Comparison of ENCODE assay signal across 1 cellular context in the genomic region with DNA sequence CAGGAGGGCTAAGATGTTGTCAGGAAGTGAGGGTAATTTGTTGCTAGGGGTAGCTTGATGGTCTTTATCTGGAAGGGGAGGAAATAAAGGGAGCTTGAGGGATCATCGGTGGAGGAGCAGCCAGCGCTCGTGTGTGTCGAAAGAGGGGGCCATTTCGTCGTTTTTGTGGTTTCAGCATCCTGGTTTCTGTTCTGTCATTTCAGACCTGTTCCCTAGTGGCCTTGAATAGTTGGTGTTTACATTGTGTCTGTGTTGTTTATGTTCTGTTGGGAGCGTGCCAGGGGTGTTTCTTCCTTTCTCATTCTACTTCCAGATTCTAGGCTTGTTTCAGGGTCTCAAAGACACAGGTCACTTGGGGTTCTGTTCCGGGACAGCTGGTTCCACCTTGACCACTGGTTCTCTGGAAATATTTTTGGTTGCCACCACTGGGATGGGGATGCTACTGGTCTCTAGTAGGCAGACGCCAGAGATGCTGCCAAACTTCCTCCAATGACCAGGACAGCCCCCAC.
A peak's percentile ranks its signal among the peaks of the same experiment; 100 is the strongest.
TF ChIP-seq lines count a peak whose summit lies in the region.

No MANE protein-coding gene starts in this region.

TF ChIP-seq in HepG2, 621 proteins besides CTCF, POLR2A, EP300 and RAD21 (continued from another document and continues in another):
- TF ChIP-seq, protein P1, sequence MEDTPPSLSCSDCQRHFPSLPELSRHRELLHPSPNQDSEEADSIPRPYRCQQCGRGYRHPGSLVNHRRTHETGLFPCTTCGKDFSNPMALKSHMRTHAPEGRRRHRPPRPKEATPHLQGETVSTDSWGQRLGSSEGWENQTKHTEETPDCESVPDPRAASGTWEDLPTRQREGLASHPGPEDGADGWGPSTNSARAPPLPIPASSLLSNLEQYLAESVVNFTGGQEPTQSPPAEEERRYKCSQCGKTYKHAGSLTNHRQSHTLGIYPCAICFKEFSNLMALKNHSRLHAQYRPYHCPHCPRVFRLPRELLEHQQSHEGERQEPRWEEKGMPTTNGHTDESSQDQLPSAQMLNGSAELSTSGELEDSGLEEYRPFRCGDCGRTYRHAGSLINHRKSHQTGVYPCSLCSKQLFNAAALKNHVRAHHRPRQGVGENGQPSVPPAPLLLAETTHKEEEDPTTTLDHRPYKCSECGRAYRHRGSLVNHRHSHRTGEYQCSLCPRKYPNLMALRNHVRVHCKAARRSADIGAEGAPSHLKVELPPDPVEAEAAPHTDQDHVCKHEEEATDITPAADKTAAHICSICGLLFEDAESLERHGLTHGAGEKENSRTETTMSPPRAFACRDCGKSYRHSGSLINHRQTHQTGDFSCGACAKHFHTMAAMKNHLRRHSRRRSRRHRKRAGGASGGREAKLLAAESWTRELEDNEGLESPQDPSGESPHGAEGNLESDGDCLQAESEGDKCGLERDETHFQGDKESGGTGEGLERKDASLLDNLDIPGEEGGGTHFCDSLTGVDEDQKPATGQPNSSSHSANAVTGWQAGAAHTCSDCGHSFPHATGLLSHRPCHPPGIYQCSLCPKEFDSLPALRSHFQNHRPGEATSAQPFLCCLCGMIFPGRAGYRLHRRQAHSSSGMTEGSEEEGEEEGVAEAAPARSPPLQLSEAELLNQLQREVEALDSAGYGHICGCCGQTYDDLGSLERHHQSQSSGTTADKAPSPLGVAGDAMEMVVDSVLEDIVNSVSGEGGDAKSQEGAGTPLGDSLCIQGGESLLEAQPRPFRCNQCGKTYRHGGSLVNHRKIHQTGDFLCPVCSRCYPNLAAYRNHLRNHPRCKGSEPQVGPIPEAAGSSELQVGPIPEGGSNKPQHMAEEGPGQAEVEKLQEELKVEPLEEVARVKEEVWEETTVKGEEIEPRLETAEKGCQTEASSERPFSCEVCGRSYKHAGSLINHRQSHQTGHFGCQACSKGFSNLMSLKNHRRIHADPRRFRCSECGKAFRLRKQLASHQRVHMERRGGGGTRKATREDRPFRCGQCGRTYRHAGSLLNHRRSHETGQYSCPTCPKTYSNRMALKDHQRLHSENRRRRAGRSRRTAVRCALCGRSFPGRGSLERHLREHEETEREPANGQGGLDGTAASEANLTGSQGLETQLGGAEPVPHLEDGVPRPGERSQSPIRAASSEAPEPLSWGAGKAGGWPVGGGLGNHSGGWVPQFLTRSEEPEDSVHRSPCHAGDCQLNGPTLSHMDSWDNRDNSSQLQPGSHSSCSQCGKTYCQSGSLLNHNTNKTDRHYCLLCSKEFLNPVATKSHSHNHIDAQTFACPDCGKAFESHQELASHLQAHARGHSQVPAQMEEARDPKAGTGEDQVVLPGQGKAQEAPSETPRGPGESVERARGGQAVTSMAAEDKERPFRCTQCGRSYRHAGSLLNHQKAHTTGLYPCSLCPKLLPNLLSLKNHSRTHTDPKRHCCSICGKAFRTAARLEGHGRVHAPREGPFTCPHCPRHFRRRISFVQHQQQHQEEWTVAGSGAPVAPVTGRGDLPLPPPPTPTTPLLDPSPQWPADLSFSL (CRISPR knock-in tag; IDR thresholded peaks at IDR 0.05): 0 out of 2 replicates have a peak, but pooled peaks have one; percentile 3
- TF ChIP-seq ATRX (CRISPR knock-in tag; IDR thresholded peaks at IDR 0.05; ENCODE audit: borderline replicate concordance) (no peak), MIER3 (CRISPR knock-in tag; IDR thresholded peaks at IDR 0.05; ENCODE audit: borderline replicate concordance) (peak; percentile 62; the same call in 1 of the 2 replicates), KLF16 (CRISPR knock-in tag; IDR thresholded peaks at IDR 0.05) (peak in 1 of 2 experiments; percentile 84; a peak in 2 of 4 replicates), ZNF652 (CRISPR knock-in tag; IDR thresholded peaks at IDR 0.05; ENCODE audit: borderline replicate concordance, low read depth) (peak; percentile 41; the same call in 1 of the 2 replicates), SOX5 (CRISPR knock-in tag; IDR thresholded peaks at IDR 0.05; ENCODE audit: borderline replicate concordance) (peak; percentile 76; the same call in 1 of the 2 replicates), HNRNPL (IDR thresholded peaks at IDR 0.05; ENCODE audit: low read depth, low read length) (no peak), ZSCAN9 (CRISPR knock-in tag; IDR thresholded peaks at IDR 0.05; ENCODE audit: borderline replicate concordance) (peak; percentile 71; the same call in 1 of the 2 replicates), U2AF2 (IDR thresholded peaks at IDR 0.05; ENCODE audit: low read depth, low read length) (no peak), NR1H2 (CRISPR knock-in tag; IDR thresholded peaks at IDR 0.05; ENCODE audit: borderline replicate concordance, low read depth) (no peak), SIN3B (IDR thresholded peaks at IDR 0.05; ENCODE audit: low read length) (0 out of 2 replicates have a peak, but pooled peaks have one; percentile 38), RXRB (CRISPR knock-in tag; IDR thresholded peaks at IDR 0.05; ENCODE audit: borderline replicate concordance) (peak; percentile 78), MEF2D (CRISPR knock-in tag; IDR thresholded peaks at IDR 0.05) (0 out of 2 replicates have a peak, but pooled peaks have one; percentile 21), ARNT2 (CRISPR knock-in tag; IDR thresholded peaks at IDR 0.05; ENCODE audit: low read depth) (0 out of 2 replicates have a peak, but pooled peaks have one; percentile 18), ZNF24 (IDR thresholded peaks at IDR 0.05) (no peak), GTF2F1 (IDR thresholded peaks at IDR 0.05; ENCODE audit: low read length) (no peak), ZC3H4 (CRISPR knock-in tag; IDR thresholded peaks at IDR 0.05; ENCODE audit: borderline replicate concordance) (no peak), ZKSCAN5 (CRISPR knock-in tag; IDR thresholded peaks at IDR 0.05) (no peak), NFIC (IDR thresholded peaks at IDR 0.05; ENCODE audit: low read length) (peak; percentile 75), KMT2A (CRISPR knock-in tag; IDR thresholded peaks at IDR 0.05) (no peak), ZNF740 (CRISPR knock-in tag; IDR thresholded peaks at IDR 0.05) (no peak), NR2F6 (IDR thresholded peaks at IDR 0.05) (0 out of 2 replicates have a peak, but pooled peaks have one; percentile 24), NR2F6 (CRISPR knock-in tag; IDR thresholded peaks at IDR 0.05) (peak; percentile 19; the same call in 1 of the 2 replicates), ZNF883 (CRISPR knock-in tag; IDR thresholded peaks at IDR 0.05; ENCODE audit: not compliant biosample characterization) (no peak), KLF15 (CRISPR knock-in tag; IDR thresholded peaks at IDR 0.05; ENCODE audit: borderline replicate concordance) (no peak), CEBPB (IDR thresholded peaks at IDR 0.05; ENCODE audit: borderline replicate concordance, low read depth, low read length) (peak; percentile 57), SALL1 (CRISPR knock-in tag; IDR thresholded peaks at IDR 0.05) (peak; percentile 87), MAFG (CRISPR knock-in tag; IDR thresholded peaks at IDR 0.05) (no peak), ZNF101 (CRISPR knock-in tag; IDR thresholded peaks at IDR 0.05; ENCODE audit: borderline replicate concordance, low read depth) (no peak), ZBTB10 (CRISPR knock-in tag; IDR thresholded peaks at IDR 0.05; ENCODE audit: borderline replicate concordance) (no peak), ZNF160 (CRISPR knock-in tag; IDR thresholded peaks at IDR 0.05) (0 out of 2 replicates have a peak, but pooled peaks have one; percentile 33), ZNF136 (CRISPR knock-in tag; IDR thresholded peaks at IDR 0.05; ENCODE audit: low read depth) (peak; percentile 45; the same call in 1 of the 2 replicates), ZBTB38 (CRISPR knock-in tag; IDR thresholded peaks at IDR 0.05) (no peak), ZZZ3 (CRISPR knock-in tag; IDR thresholded peaks at IDR 0.05; ENCODE audit: borderline replicate concordance) (no peak), SMC3 (IDR thresholded peaks at IDR 0.05; ENCODE audit: low read length) (peak; percentile 92), MAFK (conservative IDR thresholded peaks at IDR 0.05 in 1 of 2, IDR thresholded peaks at IDR 0.05 in 1 of 2; ENCODE audit: low read length in 2 of 2) (peak; percentile 57 to 58), PHF8 (CRISPR knock-in tag; IDR thresholded peaks at IDR 0.05) (no peak), ZNF660 (CRISPR knock-in tag; IDR thresholded peaks at IDR 0.05; ENCODE audit: borderline replicate concordance, low read depth) (no peak), REPIN1 (CRISPR knock-in tag; IDR thresholded peaks at IDR 0.05; ENCODE audit: borderline replicate concordance, low read depth) (peak; percentile 62; the same call in 1 of the 2 replicates), ZFP37 (CRISPR knock-in tag; IDR thresholded peaks at IDR 0.05; ENCODE audit: borderline replicate concordance) (0 out of 2 replicates have a peak, but pooled peaks have one; percentile 83), ZNF354B (CRISPR knock-in tag; IDR thresholded peaks at IDR 0.05) (0 out of 2 replicates have a peak, but pooled peaks have one; percentile 22), XRCC5 (optimal IDR thresholded peaks at IDR 0.05; ENCODE audit: low read length) (peak; percentile 53), HNRNPK (IDR thresholded peaks at IDR 0.05; ENCODE audit: low read depth, low read length, poor library complexity, severe bottlenecking) (no peak), ZFYVE20 (CRISPR knock-in tag; IDR thresholded peaks at IDR 0.05; ENCODE audit: borderline replicate concordance, low read depth) (no peak), ZNF335 (CRISPR knock-in tag; IDR thresholded peaks at IDR 0.05) (peak; percentile 61; the same call in 1 of the 2 replicates)
- TF ChIP-seq, protein P2, sequence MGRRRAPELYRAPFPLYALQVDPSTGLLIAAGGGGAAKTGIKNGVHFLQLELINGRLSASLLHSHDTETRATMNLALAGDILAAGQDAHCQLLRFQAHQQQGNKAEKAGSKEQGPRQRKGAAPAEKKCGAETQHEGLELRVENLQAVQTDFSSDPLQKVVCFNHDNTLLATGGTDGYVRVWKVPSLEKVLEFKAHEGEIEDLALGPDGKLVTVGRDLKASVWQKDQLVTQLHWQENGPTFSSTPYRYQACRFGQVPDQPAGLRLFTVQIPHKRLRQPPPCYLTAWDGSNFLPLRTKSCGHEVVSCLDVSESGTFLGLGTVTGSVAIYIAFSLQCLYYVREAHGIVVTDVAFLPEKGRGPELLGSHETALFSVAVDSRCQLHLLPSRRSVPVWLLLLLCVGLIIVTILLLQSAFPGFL (CRISPR knock-in tag; IDR thresholded peaks at IDR 0.05): no peak
- TF ChIP-seq, protein P3, sequence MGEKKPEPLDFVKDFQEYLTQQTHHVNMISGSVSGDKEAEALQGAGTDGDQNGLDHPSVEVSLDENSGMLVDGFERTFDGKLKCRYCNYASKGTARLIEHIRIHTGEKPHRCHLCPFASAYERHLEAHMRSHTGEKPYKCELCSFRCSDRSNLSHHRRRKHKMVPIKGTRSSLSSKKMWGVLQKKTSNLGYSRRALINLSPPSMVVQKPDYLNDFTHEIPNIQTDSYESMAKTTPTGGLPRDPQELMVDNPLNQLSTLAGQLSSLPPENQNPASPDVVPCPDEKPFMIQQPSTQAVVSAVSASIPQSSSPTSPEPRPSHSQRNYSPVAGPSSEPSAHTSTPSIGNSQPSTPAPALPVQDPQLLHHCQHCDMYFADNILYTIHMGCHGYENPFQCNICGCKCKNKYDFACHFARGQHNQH (CRISPR knock-in tag; IDR thresholded peaks at IDR 0.05): peak; percentile 60; the same call in 1 of the 2 replicates
- TF ChIP-seq, protein P4, sequence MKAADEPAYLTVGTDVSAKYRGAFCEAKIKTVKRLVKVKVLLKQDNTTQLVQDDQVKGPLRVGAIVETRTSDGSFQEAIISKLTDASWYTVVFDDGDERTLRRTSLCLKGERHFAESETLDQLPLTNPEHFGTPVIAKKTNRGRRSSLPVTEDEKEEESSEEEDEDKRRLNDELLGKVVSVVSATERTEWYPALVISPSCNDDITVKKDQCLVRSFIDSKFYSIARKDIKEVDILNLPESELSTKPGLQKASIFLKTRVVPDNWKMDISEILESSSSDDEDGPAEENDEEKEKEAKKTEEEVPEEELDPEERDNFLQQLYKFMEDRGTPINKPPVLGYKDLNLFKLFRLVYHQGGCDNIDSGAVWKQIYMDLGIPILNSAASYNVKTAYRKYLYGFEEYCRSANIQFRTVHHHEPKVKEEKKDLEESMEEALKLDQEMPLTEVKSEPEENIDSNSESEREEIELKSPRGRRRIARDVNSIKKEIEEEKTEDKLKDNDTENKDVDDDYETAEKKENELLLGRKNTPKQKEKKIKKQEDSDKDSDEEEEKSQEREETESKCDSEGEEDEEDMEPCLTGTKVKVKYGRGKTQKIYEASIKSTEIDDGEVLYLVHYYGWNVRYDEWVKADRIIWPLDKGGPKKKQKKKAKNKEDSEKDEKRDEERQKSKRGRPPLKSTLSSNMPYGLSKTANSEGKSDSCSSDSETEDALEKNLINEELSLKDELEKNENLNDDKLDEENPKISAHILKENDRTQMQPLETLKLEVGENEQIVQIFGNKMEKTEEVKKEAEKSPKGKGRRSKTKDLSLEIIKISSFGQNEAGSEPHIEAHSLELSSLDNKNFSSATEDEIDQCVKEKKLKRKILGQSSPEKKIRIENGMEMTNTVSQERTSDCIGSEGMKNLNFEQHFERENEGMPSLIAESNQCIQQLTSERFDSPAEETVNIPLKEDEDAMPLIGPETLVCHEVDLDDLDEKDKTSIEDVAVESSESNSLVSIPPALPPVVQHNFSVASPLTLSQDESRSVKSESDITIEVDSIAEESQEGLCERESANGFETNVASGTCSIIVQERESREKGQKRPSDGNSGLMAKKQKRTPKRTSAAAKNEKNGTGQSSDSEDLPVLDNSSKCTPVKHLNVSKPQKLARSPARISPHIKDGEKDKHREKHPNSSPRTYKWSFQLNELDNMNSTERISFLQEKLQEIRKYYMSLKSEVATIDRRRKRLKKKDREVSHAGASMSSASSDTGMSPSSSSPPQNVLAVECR (CRISPR knock-in tag; IDR thresholded peaks at IDR 0.05; ENCODE audit: borderline replicate concordance): peak; percentile 48; the same call in 1 of the 2 replicates
